Comparison of ENCODE assay signal across 1 cellular context in genomic region chr18:23503038-23503966, GRCh38.
TF ChIP-seq lines count a peak whose summit lies in the region.

RMC1 (plus strand) TSS chr18:23503511; CDS start chr18:23503619, 108 bp downstream.

TF ChIP-seq in HepG2, 621 proteins besides CTCF, POLR2A, EP300 and RAD21 (continued from another document and continues in another):
- TF ChIP-seq ZBTB8A (CRISPR knock-in tag; IDR thresholded peaks at IDR 0.05; ENCODE audit: borderline replicate concordance, low read depth) (no peak; the same call in 1 of the 2 replicates), ZNF878 (CRISPR knock-in tag; IDR thresholded peaks at IDR 0.05) (peak; percentile 52; the same call in 1 of the 2 replicates), MAFF (IDR thresholded peaks at IDR 0.05; ENCODE audit: low read depth, low read length) (no peak), ZKSCAN8 (CRISPR knock-in tag; IDR thresholded peaks at IDR 0.05; ENCODE audit: borderline replicate concordance) (peak; percentile 32; the same call in 1 of the 2 replicates), ZNF891 (CRISPR knock-in tag; IDR thresholded peaks at IDR 0.05) (no peak), ZNF17 (CRISPR knock-in tag; IDR thresholded peaks at IDR 0.05) (no peak), ZNF331 (CRISPR knock-in tag; IDR thresholded peaks at IDR 0.05) (no peak), FOXJ3 (CRISPR knock-in tag; IDR thresholded peaks at IDR 0.05; ENCODE audit: borderline replicate concordance) (no peak), ZSCAN5A (CRISPR knock-in tag; IDR thresholded peaks at IDR 0.05; ENCODE audit: borderline replicate concordance) (no peak), DNMT3B (CRISPR knock-in tag; conservative IDR thresholded peaks at IDR 0.05) (no peak), SP140L (CRISPR knock-in tag; IDR thresholded peaks at IDR 0.05; ENCODE audit: borderline replicate concordance) (no peak), BRCA1 (CRISPR knock-in tag; IDR thresholded peaks at IDR 0.05) (no peak), MXD1 (CRISPR knock-in tag; IDR thresholded peaks at IDR 0.05) (peak; percentile 57; the same call in 1 of the 2 replicates), ZNF296 (CRISPR knock-in tag; conservative IDR thresholded peaks at IDR 0.05) (no peak), SALL1 (CRISPR knock-in tag; IDR thresholded peaks at IDR 0.05) (peak; percentile 66; the same call in 1 of the 2 replicates), NFYB (CRISPR knock-in tag; IDR thresholded peaks at IDR 0.05) (no peak), SP1 (IDR thresholded peaks at IDR 0.05) (no peak), SP1 (CRISPR knock-in tag; IDR thresholded peaks at IDR 0.05) (peak; percentile 82), ZBTB2 (CRISPR knock-in tag; IDR thresholded peaks at IDR 0.05; ENCODE audit: low read depth) (no peak; the same call in none of the 2 replicates), AGO1 (IDR thresholded peaks at IDR 0.05; ENCODE audit: low read depth, low read length, poor library complexity, severe bottlenecking) (no peak), MBNL3 (CRISPR knock-in tag; conservative IDR thresholded peaks at IDR 0.05) (no peak), ATF7-NPFF (CRISPR knock-in tag; IDR thresholded peaks at IDR 0.05; ENCODE audit: low read depth) (peak; percentile 86), RARG (CRISPR knock-in tag; IDR thresholded peaks at IDR 0.05; ENCODE audit: low read depth) (no peak), ZSCAN21 (CRISPR knock-in tag; IDR thresholded peaks at IDR 0.05; ENCODE audit: borderline replicate concordance) (no peak; the same call in 1 of the 2 replicates), ARHGAP35 (CRISPR knock-in tag; IDR thresholded peaks at IDR 0.05; ENCODE audit: borderline replicate concordance) (peak; percentile 84; the same call in 1 of the 2 replicates), ZNF569 (CRISPR knock-in tag; IDR thresholded peaks at IDR 0.05; ENCODE audit: borderline replicate concordance) (no peak), KDM5A (IDR thresholded peaks at IDR 0.05; ENCODE audit: borderline replicate concordance, low read length) (peak; percentile 53; the same call in 1 of the 2 replicates), PHF5A (CRISPR knock-in tag; IDR thresholded peaks at IDR 0.05; ENCODE audit: low read depth, unreplicated experiment) (no peak), HNF1A (IDR thresholded peaks at IDR 0.05; ENCODE audit: low read depth) (no peak), HNF1A (CRISPR knock-in tag; IDR thresholded peaks at IDR 0.05; ENCODE audit: borderline replicate concordance) (peak; percentile 44; the same call in 1 of the 2 replicates), DZIP1 (CRISPR knock-in tag; IDR thresholded peaks at IDR 0.05) (0 out of 2 replicates have a peak, but pooled peaks have one; percentile 2), ZNF282 (IDR thresholded peaks at IDR 0.05; ENCODE audit: partially characterized antibody) (no peak), DMAP1 (CRISPR knock-in tag; IDR thresholded peaks at IDR 0.05) (peak; percentile 74; the same call in 1 of the 2 replicates), ZNF607 (CRISPR knock-in tag; IDR thresholded peaks at IDR 0.05; ENCODE audit: borderline replicate concordance) (peak; percentile 92), PTBP1 (IDR thresholded peaks at IDR 0.05; ENCODE audit: low read depth, low read length, poor library complexity, severe bottlenecking) (no peak), GATAD2A (CRISPR knock-in tag; IDR thresholded peaks at IDR 0.05) (peak; percentile 45), HIVEP1 (CRISPR knock-in tag; IDR thresholded peaks at IDR 0.05) (peak; percentile 64; the same call in 1 of the 2 replicates), ETV6 (CRISPR knock-in tag; conservative IDR thresholded peaks at IDR 0.05) (0 out of 2 replicates have a peak, but pooled peaks have one; percentile 31), MIER2 (CRISPR knock-in tag; IDR thresholded peaks at IDR 0.05) (no peak), ZNF138 (CRISPR knock-in tag; IDR thresholded peaks at IDR 0.05; ENCODE audit: low read depth) (no peak), PRPF4 (IDR thresholded peaks at IDR 0.05; ENCODE audit: low read depth, low read length, poor library complexity, severe bottlenecking) (no peak), ZNF646 (CRISPR knock-in tag; IDR thresholded peaks at IDR 0.05) (no peak), CBFB (CRISPR knock-in tag; IDR thresholded peaks at IDR 0.05) (no peak), SOX13 (IDR thresholded peaks at IDR 0.05) (no peak), SOX13 (CRISPR knock-in tag; conservative IDR thresholded peaks at IDR 0.05 in 1 of 2, IDR thresholded peaks at IDR 0.05 in 1 of 2) (no peak; a peak in 1 of 4 replicates), ZNF333 (CRISPR knock-in tag; IDR thresholded peaks at IDR 0.05; ENCODE audit: borderline replicate concordance) (no peak), IKZF1 (IDR thresholded peaks at IDR 0.05) (no peak), ZBTB14 (CRISPR knock-in tag; IDR thresholded peaks at IDR 0.05) (peak; percentile 68)
